1 cellular context compared by ENCODE assay signal in the genomic region with DNA sequence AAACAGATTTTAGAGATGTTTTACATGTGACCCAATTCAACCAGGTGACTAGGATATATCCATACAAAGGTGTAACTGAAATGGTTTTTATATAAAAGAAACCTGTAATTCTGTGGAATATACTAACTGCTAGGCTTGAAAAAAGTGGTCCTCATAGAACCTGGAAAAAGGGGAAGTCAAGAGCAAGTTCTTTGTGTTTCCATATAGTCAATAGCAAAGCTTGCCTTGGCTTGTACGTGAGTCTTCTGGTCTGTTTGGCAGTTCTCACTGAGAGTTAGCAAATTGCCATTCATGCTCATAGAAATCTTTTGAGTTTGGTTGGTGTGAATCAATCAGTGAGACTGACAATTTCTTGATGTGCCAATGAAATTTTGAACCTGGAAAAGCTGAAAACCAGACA.
TF ChIP-seq lines count a peak whose summit lies in the region.

No MANE protein-coding gene starts in this region.

TF ChIP-seq in A549, 52 proteins besides CTCF, POLR2A, EP300 and RAD21 (continued from another document):
- TF ChIP-seq, protein P1, sequence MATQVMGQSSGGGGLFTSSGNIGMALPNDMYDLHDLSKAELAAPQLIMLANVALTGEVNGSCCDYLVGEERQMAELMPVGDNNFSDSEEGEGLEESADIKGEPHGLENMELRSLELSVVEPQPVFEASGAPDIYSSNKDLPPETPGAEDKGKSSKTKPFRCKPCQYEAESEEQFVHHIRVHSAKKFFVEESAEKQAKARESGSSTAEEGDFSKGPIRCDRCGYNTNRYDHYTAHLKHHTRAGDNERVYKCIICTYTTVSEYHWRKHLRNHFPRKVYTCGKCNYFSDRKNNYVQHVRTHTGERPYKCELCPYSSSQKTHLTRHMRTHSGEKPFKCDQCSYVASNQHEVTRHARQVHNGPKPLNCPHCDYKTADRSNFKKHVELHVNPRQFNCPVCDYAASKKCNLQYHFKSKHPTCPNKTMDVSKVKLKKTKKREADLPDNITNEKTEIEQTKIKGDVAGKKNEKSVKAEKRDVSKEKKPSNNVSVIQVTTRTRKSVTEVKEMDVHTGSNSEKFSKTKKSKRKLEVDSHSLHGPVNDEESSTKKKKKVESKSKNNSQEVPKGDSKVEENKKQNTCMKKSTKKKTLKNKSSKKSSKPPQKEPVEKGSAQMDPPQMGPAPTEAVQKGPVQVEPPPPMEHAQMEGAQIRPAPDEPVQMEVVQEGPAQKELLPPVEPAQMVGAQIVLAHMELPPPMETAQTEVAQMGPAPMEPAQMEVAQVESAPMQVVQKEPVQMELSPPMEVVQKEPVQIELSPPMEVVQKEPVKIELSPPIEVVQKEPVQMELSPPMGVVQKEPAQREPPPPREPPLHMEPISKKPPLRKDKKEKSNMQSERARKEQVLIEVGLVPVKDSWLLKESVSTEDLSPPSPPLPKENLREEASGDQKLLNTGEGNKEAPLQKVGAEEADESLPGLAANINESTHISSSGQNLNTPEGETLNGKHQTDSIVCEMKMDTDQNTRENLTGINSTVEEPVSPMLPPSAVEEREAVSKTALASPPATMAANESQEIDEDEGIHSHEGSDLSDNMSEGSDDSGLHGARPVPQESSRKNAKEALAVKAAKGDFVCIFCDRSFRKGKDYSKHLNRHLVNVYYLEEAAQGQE (IDR thresholded peaks at IDR 0.05) = no peak
- TF ChIP-seq CBX8 (IDR thresholded peaks at IDR 0.05) (no peak), CEBPB (IDR thresholded peaks at IDR 0.05) (no peak), NFE2L2 (conservative IDR thresholded peaks at IDR 0.05; ENCODE audit: low read length) (no peak), BCL3 (IDR thresholded peaks at IDR 0.05) (no peak), ZFP36 (IDR thresholded peaks at IDR 0.05; ENCODE audit: borderline replicate concordance, partially characterized antibody) (no peak)
- TF ChIP-seq, protein P2, sequence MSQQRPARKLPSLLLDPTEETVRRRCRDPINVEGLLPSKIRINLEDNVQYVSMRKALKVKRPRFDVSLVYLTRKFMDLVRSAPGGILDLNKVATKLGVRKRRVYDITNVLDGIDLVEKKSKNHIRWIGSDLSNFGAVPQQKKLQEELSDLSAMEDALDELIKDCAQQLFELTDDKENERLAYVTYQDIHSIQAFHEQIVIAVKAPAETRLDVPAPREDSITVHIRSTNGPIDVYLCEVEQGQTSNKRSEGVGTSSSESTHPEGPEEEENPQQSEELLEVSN (IDR thresholded peaks at IDR 0.05; ENCODE audit: borderline replicate concordance, low read depth) = no peak
